Comparison of ENCODE assay signal across 21 cellular contexts in the genomic region with DNA sequence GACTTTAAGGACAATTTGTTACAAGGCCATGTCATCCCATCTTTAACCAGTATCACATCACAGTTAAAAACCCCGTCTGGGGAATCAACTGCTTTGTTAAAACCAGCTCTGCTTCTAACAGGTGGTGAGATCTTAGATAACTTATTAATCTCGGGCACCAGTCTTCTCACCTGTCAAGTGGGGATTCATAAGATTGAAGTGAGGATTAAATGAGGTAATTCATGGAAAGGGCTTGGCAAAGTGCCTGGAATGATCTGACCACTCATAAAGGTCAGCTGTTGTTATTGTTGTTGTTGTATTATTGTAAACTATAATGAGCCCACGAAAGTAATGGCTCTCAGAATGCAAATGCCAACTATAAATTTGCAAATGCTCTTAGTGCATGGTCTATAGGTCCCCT.
A peak's percentile ranks its signal among the peaks of the same experiment; 100 is the strongest.
DNase-seq lines count a peak whose midpoint lies in the region; ATAC-seq and TF ChIP-seq lines count a peak whose summit lies in the region.
"Had no signal": no experiment of that assay in that cellular context is flagged by ENCODE, and none has a peak within 500 bp of the region (broad histone marks: within the 10 kb centered on the region; RNA-seq: fewer than 3 reads in every experiment).

No MANE protein-coding gene starts in this region.

- no peak for ATAC-seq in GM21717 (IDR thresholded peaks at IDR 0.05; ENCODE audit: unreplicated experiment)
- ATAC-seq: PC-3 had no signal

- no peak overlapping the region for H3K27ac ChIP-seq in HEK293 (ENCODE audit: extremely low read depth, low read depth, low read length)
- H3K27ac ChIP-seq: BLaER1 treated with 17β-estradiol and CSF1 and Interleukin-3, amounts not matched to agents 10 nM and 100 nM; RWPE1; SJSA1 had no signal

- H3K9me3 ChIP-seq in HEK293 (ENCODE audit: control insufficient read depth, insufficient read depth, low read depth, low read length) = no peaks in the 10 kb centered on the region
- H3K9me3 ChIP-seq: BLaER1 treated with 17β-estradiol and CSF1 and Interleukin-3, amounts not matched to agents 10 nM and 100 nM; SJSA1 had no signal

- no peaks in the 10 kb centered on the region for H3K36me3 ChIP-seq in HEK293 (ENCODE audit: control insufficient read depth in 2 of 2, insufficient read depth in 1 of 2, low read length in 2 of 2)
- H3K36me3 ChIP-seq: BLaER1 treated with 17β-estradiol and CSF1 and Interleukin-3, amounts not matched to agents 10 nM and 100 nM; SJSA1 had no signal

- DNase-seq in NCI-H1105 treated with DMSO at 0.1 percent for 48 hours (lab: John Stamatoyannopoulos, UW) (peak; percentile 24), NCI-H1105 (lab: John Stamatoyannopoulos, UW) (no peak), NCI-H524 (lab: John Stamatoyannopoulos, UW) (peak; percentile 90 to 96), amniotic epithelial cell (ENCODE audit: low read depth) (peak; percentile 21), GM19240 (ENCODE audit: insufficient read length, low spot score) (no peak), NCI-H2107 (lab: John Stamatoyannopoulos, UW) (no peak)
- DNase-seq: CD8-positive, alpha-beta memory T cell; EL; IMR-90; Karpas-422; MM.1S; NCI-H1092 treated with DMSO at 0.1 percent for 48 hours; NCI-H1930; NCI-H510A treated with DMSO at 0.1 percent for 48 hours; PC-3; SW 1271 had no signal

- CTCF ChIA-PET in HEK293 (lab: Yijun Ruan, JAX) = interaction anchor here (1.0 kb wide), 1 partner anchor 65 kb away, joined by 3 read pairs; no protein-coding TSS in a partner anchor

- no peak overlapping the region for H3K4me3 ChIP-seq in HEK293 (ENCODE audit: low read depth, low read length)
- H3K4me3 ChIP-seq: BLaER1 treated with 17β-estradiol and CSF1 and Interleukin-3, amounts not matched to agents 10 nM and 100 nM; SJSA1 had no signal

- H3K4me1 ChIP-seq in HEK293 (ENCODE audit: control insufficient read depth, insufficient read depth, low read length) = peaks cover 6% of the 10 kb centered on the region
- H3K4me1 ChIP-seq: BLaER1 treated with 17β-estradiol and CSF1 and Interleukin-3, amounts not matched to agents 10 nM and 100 nM; SJSA1 had no signal

- no peak for TF ChIP-seq CTCF in HEK293 (tag by site-specific recombination; IDR thresholded peaks at IDR 0.05)

- POLR2A ChIA-PET in HEK293 (lab: Yijun Ruan, JAX) = interaction anchor here (1.1 kb wide), 1 partner anchor 102 kb away, joined by 3 read pairs; no protein-coding TSS in a partner anchor

TF ChIP-seq in HEK293, 187 proteins besides CTCF, POLR2A, EP300 and RAD21:
- TF ChIP-seq ZNF354C (tag by site-specific recombination; IDR thresholded peaks at IDR 0.05; ENCODE audit: borderline replicate concordance, low read depth) (no peak), ZNF521 (tag by site-specific recombination; IDR thresholded peaks at IDR 0.05) (no peak), SCRT2 (tag by site-specific recombination; IDR thresholded peaks at IDR 0.05) (peak; percentile 47; the same call in 1 of the 2 replicates), ZNF664 (tag by site-specific recombination; IDR thresholded peaks at IDR 0.05) (peak; percentile 37; the same call in 1 of the 2 replicates), MZF1 (tag by site-specific recombination; IDR thresholded peaks at IDR 0.05; ENCODE audit: borderline replicate concordance) (0 out of 2 replicates have a peak, but pooled peaks have one; percentile 49), ZNF423 (tag by site-specific recombination; IDR thresholded peaks at IDR 0.05) (no peak)

Comparison
In these comparisons a context has a peak if more than half of its experiments do, and no peak if none do; other contexts are left out.
1. DNase-seq: peak in NCI-H1105 treated with DMSO at 0.1 percent for 48 hours (single experiment), NCI-H524 (2 of 2) and amniotic epithelial cell (single experiment); none in NCI-H1105 (single experiment), GM19240 (single experiment) and NCI-H2107 (single experiment).